In the genomic region with DNA sequence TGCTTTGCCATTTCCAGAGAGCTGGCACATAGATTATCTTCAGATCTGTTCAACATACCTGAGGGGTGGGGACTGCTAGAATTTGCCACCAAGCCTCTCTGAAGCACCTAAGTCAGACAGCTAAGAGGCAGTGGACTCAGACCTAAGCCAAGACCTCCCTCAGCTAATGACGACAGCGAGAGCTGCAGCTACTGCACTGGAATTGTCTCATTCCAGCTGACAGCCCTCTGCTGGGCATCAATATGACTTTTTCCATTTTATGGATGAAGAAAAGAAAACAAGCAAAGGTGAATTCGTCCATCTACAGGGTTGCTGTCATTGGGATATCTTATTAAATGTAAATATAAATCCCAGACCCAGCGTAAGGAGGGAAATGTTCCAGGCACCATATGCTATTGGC, we compare ENCODE assay signal across 1 cellular context.
TF ChIP-seq lines count a peak whose summit lies in the region.

No MANE protein-coding gene starts in this region.

TF ChIP-seq in GM23338, 12 proteins besides CTCF, POLR2A, EP300 and RAD21 (continued from another document):
- TF ChIP-seq, protein P1, sequence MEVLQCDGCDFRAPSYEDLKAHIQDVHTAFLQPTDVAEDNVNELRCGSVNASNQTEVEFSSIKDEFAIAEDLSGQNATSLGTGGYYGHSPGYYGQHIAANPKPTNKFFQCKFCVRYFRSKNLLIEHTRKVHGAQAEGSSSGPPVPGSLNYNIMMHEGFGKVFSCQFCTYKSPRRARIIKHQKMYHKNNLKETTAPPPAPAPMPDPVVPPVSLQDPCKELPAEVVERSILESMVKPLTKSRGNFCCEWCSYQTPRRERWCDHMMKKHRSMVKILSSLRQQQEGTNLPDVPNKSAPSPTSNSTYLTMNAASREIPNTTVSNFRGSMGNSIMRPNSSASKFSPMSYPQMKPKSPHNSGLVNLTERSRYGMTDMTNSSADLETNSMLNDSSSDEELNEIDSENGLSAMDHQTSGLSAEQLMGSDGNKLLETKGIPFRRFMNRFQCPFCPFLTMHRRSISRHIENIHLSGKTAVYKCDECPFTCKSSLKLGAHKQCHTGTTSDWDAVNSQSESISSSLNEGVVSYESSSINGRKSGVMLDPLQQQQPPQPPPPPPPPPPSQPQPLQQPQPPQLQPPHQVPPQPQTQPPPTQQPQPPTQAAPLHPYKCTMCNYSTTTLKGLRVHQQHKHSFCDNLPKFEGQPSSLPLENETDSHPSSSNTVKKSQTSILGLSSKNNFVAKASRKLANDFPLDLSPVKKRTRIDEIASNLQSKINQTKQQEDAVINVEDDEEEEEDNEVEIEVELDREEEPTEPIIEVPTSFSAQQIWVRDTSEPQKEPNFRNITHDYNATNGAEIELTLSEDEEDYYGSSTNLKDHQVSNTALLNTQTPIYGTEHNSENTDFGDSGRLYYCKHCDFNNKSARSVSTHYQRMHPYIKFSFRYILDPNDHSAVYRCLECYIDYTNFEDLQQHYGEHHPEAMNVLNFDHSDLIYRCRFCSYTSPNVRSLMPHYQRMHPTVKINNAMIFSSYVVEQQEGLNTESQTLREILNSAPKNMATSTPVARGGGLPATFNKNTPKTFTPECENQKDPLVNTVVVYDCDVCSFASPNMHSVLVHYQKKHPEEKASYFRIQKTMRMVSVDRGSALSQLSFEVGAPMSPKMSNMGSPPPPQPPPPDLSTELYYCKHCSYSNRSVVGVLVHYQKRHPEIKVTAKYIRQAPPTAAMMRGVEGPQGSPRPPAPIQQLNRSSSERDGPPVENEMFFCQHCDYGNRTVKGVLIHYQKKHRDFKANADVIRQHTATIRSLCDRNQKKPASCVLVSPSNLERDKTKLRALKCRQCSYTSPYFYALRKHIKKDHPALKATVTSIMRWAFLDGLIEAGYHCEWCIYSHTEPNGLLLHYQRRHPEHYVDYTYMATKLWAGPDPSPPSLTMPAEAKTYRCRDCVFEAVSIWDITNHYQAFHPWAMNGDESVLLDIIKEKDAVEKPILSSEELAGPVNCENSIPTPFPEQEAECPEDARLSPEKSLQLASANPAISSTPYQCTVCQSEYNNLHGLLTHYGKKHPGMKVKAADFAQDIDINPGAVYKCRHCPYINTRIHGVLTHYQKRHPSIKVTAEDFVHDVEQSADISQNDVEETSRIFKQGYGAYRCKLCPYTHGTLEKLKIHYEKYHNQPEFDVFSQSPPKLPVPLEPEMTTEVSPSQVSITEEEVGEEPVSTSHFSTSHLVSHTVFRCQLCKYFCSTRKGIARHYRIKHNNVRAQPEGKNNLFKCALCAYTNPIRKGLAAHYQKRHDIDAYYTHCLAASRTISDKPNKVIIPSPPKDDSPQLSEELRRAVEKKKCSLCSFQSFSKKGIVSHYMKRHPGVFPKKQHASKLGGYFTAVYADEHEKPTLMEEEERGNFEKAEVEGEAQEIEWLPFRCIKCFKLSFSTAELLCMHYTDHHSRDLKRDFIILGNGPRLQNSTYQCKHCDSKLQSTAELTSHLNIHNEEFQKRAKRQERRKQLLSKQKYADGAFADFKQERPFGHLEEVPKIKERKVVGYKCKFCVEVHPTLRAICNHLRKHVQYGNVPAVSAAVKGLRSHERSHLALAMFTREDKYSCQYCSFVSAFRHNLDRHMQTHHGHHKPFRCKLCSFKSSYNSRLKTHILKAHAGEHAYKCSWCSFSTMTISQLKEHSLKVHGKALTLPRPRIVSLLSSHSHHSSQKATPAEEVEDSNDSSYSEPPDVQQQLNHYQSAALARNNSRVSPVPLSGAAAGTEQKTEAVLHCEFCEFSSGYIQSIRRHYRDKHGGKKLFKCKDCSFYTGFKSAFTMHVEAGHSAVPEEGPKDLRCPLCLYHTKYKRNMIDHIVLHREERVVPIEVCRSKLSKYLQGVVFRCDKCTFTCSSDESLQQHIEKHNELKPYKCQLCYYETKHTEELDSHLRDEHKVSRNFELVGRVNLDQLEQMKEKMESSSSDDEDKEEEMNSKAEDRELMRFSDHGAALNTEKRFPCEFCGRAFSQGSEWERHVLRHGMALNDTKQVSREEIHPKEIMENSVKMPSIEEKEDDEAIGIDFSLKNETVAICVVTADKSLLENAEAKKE (CRISPR knock-in tag; IDR thresholded peaks at IDR 0.05): no peak
- TF ChIP-seq CREB1 (CRISPR knock-in tag; IDR thresholded peaks at IDR 0.05; ENCODE audit: low read depth): no peak
